Comparison of ENCODE assay signal across 8 cellular contexts in the genomic region with DNA sequence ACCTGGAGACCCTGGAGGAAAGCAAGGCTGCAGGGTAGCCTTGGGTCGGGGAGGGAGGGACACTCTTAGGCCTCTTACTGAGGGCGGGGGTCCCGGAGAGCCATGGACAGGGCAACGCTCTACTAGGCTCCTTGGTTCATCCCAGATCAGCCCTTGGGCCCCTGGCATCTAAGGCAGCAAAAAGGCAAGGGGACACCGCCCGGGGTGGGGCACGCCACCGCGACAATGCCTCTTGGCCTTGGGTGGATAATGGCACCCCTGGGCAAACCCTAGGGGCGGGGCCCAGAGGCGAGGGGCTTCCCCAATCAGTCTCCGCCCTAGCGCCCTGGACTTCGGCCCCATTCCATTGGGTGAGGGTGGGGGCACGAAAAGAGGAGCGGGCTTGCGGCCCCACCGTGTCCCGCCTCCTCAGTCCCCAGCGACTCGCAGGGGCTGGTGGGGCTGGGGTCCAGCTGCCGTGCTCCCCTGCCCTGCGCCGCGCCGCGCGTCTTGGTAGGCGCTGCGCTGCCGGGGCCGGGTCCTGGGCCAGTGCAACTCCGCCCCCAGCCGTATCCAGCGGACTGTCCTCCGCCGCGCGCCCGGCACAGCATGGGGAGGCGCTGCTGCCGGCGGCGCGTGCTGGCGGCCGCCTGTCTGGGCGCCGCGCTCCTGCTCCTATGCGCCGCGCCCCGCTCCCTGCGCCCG. TPM values are rescaled to one million over a fixed set of nuclear protein-coding genes. Genes with fewer than 3 reads are reported as not detected.
DNase-seq lines count a peak whose midpoint lies in the region; ATAC-seq and TF ChIP-seq lines count a peak whose summit lies in the region.

A gene with protein sequence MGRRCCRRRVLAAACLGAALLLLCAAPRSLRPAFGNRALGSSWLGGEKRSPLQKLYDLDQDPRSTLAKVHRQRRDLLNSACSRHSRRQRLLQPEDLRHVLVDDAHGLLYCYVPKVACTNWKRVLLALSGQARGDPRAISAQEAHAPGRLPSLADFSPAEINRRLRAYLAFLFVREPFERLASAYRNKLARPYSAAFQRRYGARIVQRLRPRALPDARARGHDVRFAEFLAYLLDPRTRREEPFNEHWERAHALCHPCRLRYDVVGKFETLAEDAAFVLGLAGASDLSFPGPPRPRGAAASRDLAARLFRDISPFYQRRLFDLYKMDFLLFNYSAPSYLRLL (plus strand): TSS at position 411 of the 684 bp plus-strand sequence. CDS start 178 bp downstream, at position 589.

- peaks cover 63% of the 10 kb centered on the region for H3K27me3 Mint-ChIP-seq in activated naive CD4-positive, alpha-beta T cell treated with anti-CD3 and anti-CD28 coated beads, Interleukin-2, amount 10 ng/mL, durations not matched to agents 7 days and 5 days

- no peak for TF ChIP-seq CTCF in epithelial cell of proximal tubule (conservative IDR thresholded peaks at IDR 0.05; ENCODE audit: low read depth, low read length)

- peak; percentile 9 for DNase-seq in NCI-H1694 treated with DMSO at 0.1 percent for 48 hours (lab: John Stamatoyannopoulos, UW)
- DNase-seq in NCI-H1694 (lab: John Stamatoyannopoulos, UW): no peak
- DNase-seq in NOMO-1 (lab: John Stamatoyannopoulos, UW; ENCODE audit: unreplicated experiment in 2 of 2): peak; percentile 73 to 85
- no peak for DNase-seq in epithelial cell of proximal tubule (ENCODE audit: low read depth)
- no peak for DNase-seq in activated CD4-positive, alpha-beta T cell treated with anti-CD3 and anti-CD28 coated beads for 1 hour
- DNase-seq in activated naive CD4-positive, alpha-beta T cell treated with anti-CD3 and anti-CD28 coated beads, Interleukin-2, amount 10 ng/mL, durations not matched to agents 7 days and 5 days: no peak

- H3K4me3 Mint-ChIP-seq in activated naive CD4-positive, alpha-beta T cell treated with anti-CD3 and anti-CD28 coated beads, Interleukin-2, amount 10 ng/mL, durations not matched to agents 7 days and 5 days: no peak within 1 kb of the TSS

- peaks cover 22% of the 10 kb centered on the region for H3K27me3 ChIP-seq in mucosa of stomach (ENCODE audit: control insufficient read depth, insufficient read depth, low read length)

- H3K27ac Mint-ChIP-seq in activated naive CD4-positive, alpha-beta T cell treated with anti-CD3 and anti-CD28 coated beads, Interleukin-2, amount 10 ng/mL, durations not matched to agents 7 days and 5 days: no peak within 1 kb of the TSS

- no peaks in the 10 kb centered on the region for H3K4me1 Mint-ChIP-seq in activated naive CD4-positive, alpha-beta T cell treated with anti-CD3 and anti-CD28 coated beads, Interleukin-2, amount 10 ng/mL, durations not matched to agents 7 days and 5 days

- no peaks in the 10 kb centered on the region for H3K36me3 ChIP-seq in mucosa of stomach (ENCODE audit: control insufficient read depth, insufficient read depth, low read length)

- no peaks in the 10 kb centered on the region for H3K9me3 Mint-ChIP-seq in activated naive CD4-positive, alpha-beta T cell treated with anti-CD3 and anti-CD28 coated beads, Interleukin-2, amount 10 ng/mL, durations not matched to agents 7 days and 5 days

- CTCF ChIA-PET in activated naive CD4-positive, alpha-beta T cell treated with anti-CD3 and anti-CD28 coated beads, Interleukin-2, amount 10 ng/mL, durations not matched to agents 7 days and 5 days (lab: Charles Lee): interaction anchor here (1.0 to 1.6 kb wide), 5 partner anchors 11 to 1025 kb away, joined by 3 to 6 read pairs (median 4); no protein-coding TSS in a partner anchor

- no peaks in the 10 kb centered on the region for H3K36me3 Mint-ChIP-seq in activated naive CD4-positive, alpha-beta T cell treated with anti-CD3 and anti-CD28 coated beads, Interleukin-2, amount 10 ng/mL, durations not matched to agents 7 days and 5 days

- peak within 1 kb of the TSS; percentile 37 for H3K9ac ChIP-seq in mucosa of stomach (ENCODE audit: low read length)

- H3K4me1 ChIP-seq in mucosa of stomach (ENCODE audit: control insufficient read depth, insufficient read depth, low read length): peaks cover 26% of the 10 kb centered on the region

- no peaks in the 10 kb centered on the region for H3K9me3 ChIP-seq in mucosa of stomach (ENCODE audit: control insufficient read depth, low read length)

- no peak for ATAC-seq in HG03520 (IDR thresholded peaks at IDR 0.05; ENCODE audit: unreplicated experiment)

- H3K4me3 ChIP-seq in epithelial cell of proximal tubule (ENCODE audit: low read depth, low read length): peak within 1 kb of the TSS; percentile 47
- peak within 1 kb of the TSS; percentile 71 for H3K4me3 ChIP-seq in mucosa of stomach (ENCODE audit: low read length)

RNA-seq across cellular contexts. Expression of the gene that starts here (rescaled TPM):
- 0.29 TPM in 2 replicates for total RNA-seq in epithelial cell of proximal tubule

Comparison
In these comparisons a context has a peak if more than half of its experiments do, and no peak if none do; other contexts are left out.
1. DNase-seq: peak in NCI-H1694 treated with DMSO at 0.1 percent for 48 hours (single experiment) and NOMO-1 (2 of 2); none in NCI-H1694 (single experiment), epithelial cell of proximal tubule (single experiment), activated CD4-positive, alpha-beta T cell treated with anti-CD3 and anti-CD28 coated beads for 1 hour (single experiment) and activated naive CD4-positive, alpha-beta T cell treated with anti-CD3 and anti-CD28 coated beads, Interleukin-2, amount 10 ng/mL, durations not matched to agents 7 days and 5 days (single experiment).